In the genomic region with DNA sequence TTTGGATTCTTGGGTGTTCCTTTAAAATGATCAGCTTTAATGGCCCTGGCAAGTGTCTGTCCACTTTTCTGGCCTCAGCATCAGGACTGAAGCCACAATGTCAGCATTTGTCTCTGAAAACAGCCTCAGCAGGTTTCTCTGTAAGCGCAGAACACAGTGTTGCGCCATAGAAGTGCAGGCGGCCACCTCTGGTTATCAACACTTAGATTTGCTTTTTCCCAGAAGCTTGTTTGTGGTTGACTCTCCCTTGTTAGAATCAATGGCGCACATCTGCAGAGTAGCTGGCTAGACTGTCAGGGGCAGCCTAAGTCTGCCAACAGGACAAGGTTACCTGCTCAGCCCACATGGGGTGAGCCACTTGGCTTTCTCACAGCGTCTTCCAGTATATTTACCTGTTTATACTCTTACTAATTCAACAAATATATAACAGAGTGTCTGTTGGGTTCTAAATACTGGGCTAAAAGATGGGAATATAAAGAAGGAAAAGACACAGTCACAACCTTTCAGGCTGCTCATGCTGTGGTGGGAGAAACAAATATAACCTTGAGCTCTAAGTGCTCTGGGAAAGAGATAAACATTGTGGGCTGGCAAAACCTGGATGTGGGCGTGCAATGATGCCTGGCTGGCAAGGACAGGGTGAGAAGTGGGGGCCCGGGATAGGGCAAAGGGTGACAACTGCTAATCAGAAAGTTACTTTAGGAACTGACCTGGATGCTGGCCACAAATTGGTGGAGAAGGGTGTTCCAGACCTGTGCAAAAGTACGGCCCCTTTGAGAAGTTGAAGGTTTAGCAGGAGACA, we compare ENCODE assay signal across 30 cellular contexts.
"Had no signal": no experiment of that assay in that cellular context is flagged by ENCODE, and none has a peak within 500 bp of the region (broad histone marks: within the 10 kb centered on the region; RNA-seq: fewer than 3 reads in every experiment).

No MANE protein-coding gene starts in this region.

- H3K36me3 ChIP-seq: brain microvascular endothelial cell, cardiac muscle cell, Peyer's patch, SJSA1 had no signal

- H3K9me3 ChIP-seq: Peyer's patch, SJSA1 had no signal

- H3K4me1 ChIP-seq: Peyer's patch, SJSA1 had no signal

- ATAC-seq: activated naive CD4-positive, alpha-beta T cell treated with anti-CD3 and anti-CD28 coated beads, Interleukin-2, amount 50 U/mL, for 72 hours; activated naive CD8-positive, alpha-beta T cell treated with anti-CD3 and anti-CD28 coated beads, Interleukin-2, amount 50 U/mL, for 24 hours; activated T-cell treated with anti-CD3 and anti-CD28 coated beads, Interleukin-2, amount 50 U/mL, for 4 hours; SK-N-SH treated with all-trans-retinoic acid at 6 μM for 48 hours had no signal

- H3K27ac ChIP-seq: brain microvascular endothelial cell, cardiac muscle cell, Peyer's patch, RWPE1, SJSA1, VCaP had no signal

- FAIRE-seq: astrocyte had no signal

- H3K27me3 ChIP-seq: brain microvascular endothelial cell, Peyer's patch had no signal

- H3K4me3 ChIP-seq: cardiac muscle cell, Peyer's patch, SJSA1 had no signal

- DNase-seq: activated CD4-positive, alpha-beta memory T cell treated with anti-CD3 and anti-CD28 coated beads for 36 hours; activated CD4-positive, alpha-beta T cell treated with anti-CD3 and anti-CD28 coated beads, Interleukin-2, amount 10 ng/mL, durations not matched to agents 7 days and 5 days; activated CD4-positive, CD25-positive, alpha-beta regulatory T cell; activated CD8-positive, alpha-beta memory T cell treated with anti-CD3 and anti-CD28 coated beads for 24 hours; activated effector memory CD4-positive, alpha-beta T cell treated with anti-CD3 and anti-CD28 coated beads, Interleukin-2, amount 50 U/mL, for 16 hours; activated naive CD4-positive, alpha-beta T cell treated with Interleukin-2 at 50 U/mL for 16 hours; activated naive CD8-positive, alpha-beta T cell treated with anti-CD3 and anti-CD28 coated beads, Interleukin-2, amount 50 U/mL, for 24 hours; activated T-cell treated with anti-CD3 and anti-CD28 coated beads, Interleukin-2, amount 50 U/mL, for 4 hours; amniotic stem cell; brain microvascular endothelial cell; Karpas-422; MM.1S; NCI-H1105; NCI-H1436; NCI-H1694 treated with DMSO at 0.1 percent for 48 hours; NCI-H2029 treated with DMSO at 0.1 percent for 48 hours; NCI-H345; NCI-H510A; NCI-H526 treated with DMSO at 0.1 percent for 48 hours; NCI-H82; Peyer's patch; SHP77; SW 1271 had no signal
